In the genomic region with DNA sequence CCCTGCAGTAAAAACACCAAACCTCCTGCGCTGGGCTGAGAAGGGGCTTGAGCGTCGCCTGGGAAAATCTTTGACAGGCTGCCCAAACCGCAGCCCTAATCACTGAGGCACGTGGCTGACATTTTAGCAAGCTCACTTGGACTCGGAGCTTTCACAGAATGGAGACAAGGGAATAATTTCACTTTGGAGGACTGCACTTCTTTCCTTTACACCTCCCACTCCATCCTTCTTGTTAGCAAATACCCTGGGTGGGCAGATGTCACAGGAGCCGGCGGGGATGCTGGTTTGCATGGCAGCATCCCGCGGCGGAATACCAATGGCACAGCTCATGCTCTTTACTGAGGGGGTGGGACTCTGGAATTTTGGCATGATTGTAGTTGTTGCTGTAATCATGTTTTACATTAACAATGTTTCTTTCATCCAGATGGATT, we compare ENCODE assay signal across 13 cellular contexts.
A peak's percentile ranks its signal among the peaks of the same experiment; 100 is the strongest.
DNase-seq lines count a peak whose midpoint lies in the region; ATAC-seq and TF ChIP-seq lines count a peak whose summit lies in the region.
"Had no signal": no experiment of that assay in that cellular context is flagged by ENCODE, and none has a peak within 500 bp of the region (broad histone marks: within the 10 kb centered on the region; RNA-seq: fewer than 3 reads in every experiment).

No MANE protein-coding gene starts in this region.

- no peaks in the 10 kb centered on the region for H3K27me3 ChIP-seq in uterus

- no peaks in the 10 kb centered on the region for H3K36me3 ChIP-seq in uterus

- TF ChIP-seq POLR2A in uterus (IDR thresholded peaks at IDR 0.05), result no peak

- TF ChIP-seq CTCF in epithelial cell of esophagus (IDR thresholded peaks at IDR 0.05; ENCODE audit: insufficient read depth, low read depth, low read length, missing control alignments), result no peak
- no peak for TF ChIP-seq CTCF in uterus (IDR thresholded peaks at IDR 0.05)

- peak; percentile 58 for DNase-seq in NCI-H446 treated with DMSO at 0.1 percent for 48 hours (lab: John Stamatoyannopoulos, UW)
- peak; percentile 82 for DNase-seq in epithelial cell of esophagus (ENCODE audit: low read depth)
- DNase-seq in myocyte (ENCODE audit: low read depth), result peak; percentile 39
- peak in 1 of 2 donors; percentile 63 for DNase-seq in uterus
- no peak for DNase-seq in NCI-H146 treated with DMSO at 0.1 percent for 48 hours (lab: John Stamatoyannopoulos, UW; ENCODE audit: unreplicated experiment)
- no peak for DNase-seq in effector CD8-positive, alpha-beta T cell (lab: John Stamatoyannopoulos, UW)
- DNase-seq: activated CD4-positive, CD25-positive, alpha-beta regulatory T cell treated with anti-CD3 and anti-CD28 coated beads, Interleukin-2, amount 50 U/mL, for 72 hours; DND-41; naive thymus-derived CD4-positive, alpha-beta T cell; stimulated activated CD4-positive, alpha-beta T cell treated with anti-CD3 and anti-CD28 coated beads, Interleukin-2, amount 100 ng/mL, for 24 hours; stimulated activated naive CD8-positive, alpha-beta T cell treated with anti-CD3 and anti-CD28 coated beads, Interleukin-15, amount 100 ng/mL, for 72 hours had no signal

- no peaks in the 10 kb centered on the region for H3K9me3 ChIP-seq in uterus

- peak overlapping the region; percentile 58 to 67 for H3K27ac ChIP-seq in uterus

- H3K4me1 ChIP-seq in uterus, result peaks cover 0 to 14% of the 10 kb centered on the region in 2 donors

- intact Hi-C loops in uterus (cut with DNase I; ENCODE audit: low total_unique reads), result no loop called here

- no peak for ATAC-seq in GM18519 (IDR thresholded peaks at IDR 0.05; ENCODE audit: low FRiP score, unreplicated experiment)
- ATAC-seq: HepG2; naive thymus-derived CD4-positive, alpha-beta T cell; stimulated activated naive CD8-positive, alpha-beta T cell treated with anti-CD3 and anti-CD28 coated beads, Interleukin-15, amount 100 ng/mL, for 72 hours had no signal

- H3K4me3 ChIP-seq in epithelial cell of esophagus (ENCODE audit: low read length) (no peak overlapping the region), uterus (no peak overlapping the region)

Comparison
In these comparisons a context has a peak if more than half of its experiments do, and no peak if none do; other contexts are left out.
1. DNase-seq: peak in NCI-H446 treated with DMSO at 0.1 percent for 48 hours (single experiment), epithelial cell of esophagus (single experiment) and myocyte (single experiment); none in NCI-H146 treated with DMSO at 0.1 percent for 48 hours (single experiment) and effector CD8-positive, alpha-beta T cell (single experiment).